ENCODE assay signal across 13 cellular contexts in the genomic region with DNA sequence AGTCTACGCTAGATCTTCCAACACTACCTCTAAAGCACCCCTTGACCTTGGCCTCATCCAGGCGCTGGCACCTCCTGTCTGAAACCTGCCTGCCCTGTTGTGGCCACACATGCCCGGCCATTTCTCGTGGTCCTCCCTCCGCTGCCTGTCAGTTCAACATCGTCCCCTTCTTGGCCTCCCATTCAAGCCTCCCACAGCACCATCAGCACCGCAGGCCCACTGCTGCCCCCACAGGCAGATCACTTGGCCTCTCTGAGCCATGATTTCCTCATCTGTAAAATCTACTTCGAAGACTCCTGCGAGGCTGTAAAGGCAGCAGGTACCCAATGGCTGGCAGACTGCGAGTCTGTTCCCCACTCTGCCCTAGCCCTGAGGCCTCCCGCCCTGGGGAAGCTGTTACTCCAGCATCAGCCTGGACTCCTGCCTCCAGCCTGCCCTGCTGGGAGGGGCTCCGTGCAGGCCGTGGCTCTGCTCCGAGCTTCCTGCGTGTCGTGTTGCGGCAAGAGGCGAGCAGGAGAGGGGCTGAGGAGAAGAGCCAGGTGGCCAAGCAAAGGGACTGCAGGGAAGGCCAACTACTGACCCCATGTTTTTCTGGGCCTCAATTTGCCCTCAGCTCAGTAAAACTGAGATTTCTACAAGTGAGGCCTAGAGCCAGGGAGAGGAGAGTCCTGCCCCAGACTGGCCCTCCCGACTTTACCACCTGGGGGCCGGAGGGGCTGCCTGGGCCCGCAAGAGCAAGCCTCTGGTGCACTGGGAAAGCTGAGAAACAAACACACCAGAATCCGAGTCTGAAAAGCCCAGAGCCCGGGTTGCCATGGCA.
DNase-seq lines count a peak whose midpoint lies in the region; ATAC-seq and TF ChIP-seq lines count a peak whose summit lies in the region.
"Had no signal": no experiment of that assay in that cellular context is flagged by ENCODE, and none has a peak within 500 bp of the region (broad histone marks: within the 10 kb centered on the region; RNA-seq: fewer than 3 reads in every experiment).

No MANE protein-coding gene starts in this region.

- H3K27ac Mint-ChIP-seq in progenitor cell of endocrine pancreas: peak overlapping the region; percentile 42
- no peak overlapping the region for H3K27ac Mint-ChIP-seq in activated naive CD8-positive, alpha-beta T cell treated with anti-CD3 and anti-CD28 coated beads for 36 hours
- H3K27ac Mint-ChIP-seq: CD8-positive, alpha-beta T cell had no signal

- peaks cover 18% of the 10 kb centered on the region for H3K4me1 Mint-ChIP-seq in progenitor cell of endocrine pancreas (ENCODE audit: low read depth)
- peaks cover 6% of the 10 kb centered on the region for H3K4me1 Mint-ChIP-seq in activated naive CD8-positive, alpha-beta T cell treated with anti-CD3 and anti-CD28 coated beads for 36 hours

- H2AFZ ChIP-seq in DND-41 (ENCODE audit: low read depth, low read length): no peak overlapping the region

- H3K36me3 ChIP-seq in DND-41 (ENCODE audit: insufficient read depth, low read length) (peaks cover 8% of the 10 kb centered on the region; the same call in 1 of the 2 replicates), RWPE2 (ENCODE audit: low read depth) (0 out of 2 replicates have a peak, but pooled peaks cover 5% of the 10 kb centered on the region)

- H4K20me1 ChIP-seq in DND-41 (ENCODE audit: insufficient read depth, low read length): no peaks in the 10 kb centered on the region; the same call in 1 of the 2 replicates

- H3K27ac ChIP-seq in DND-41 (ENCODE audit: low read length) (no peak overlapping the region), RWPE2 (ENCODE audit: poor library complexity, severe bottlenecking) (no peak overlapping the region)
- H3K27ac ChIP-seq: stomach had no signal

- no peak for DNase-seq in DND-41
- DNase-seq in RWPE2 (ENCODE audit: low spot score): no peak
- DNase-seq in epithelial cell of proximal tubule (ENCODE audit: low read depth): no peak
- no peak for DNase-seq in progenitor cell of endocrine pancreas (ENCODE audit: low spot score, unreplicated experiment)
- DNase-seq in DMS153 treated with DMSO at 0.1 percent for 48 hours (lab: John Stamatoyannopoulos, UW; ENCODE audit: unreplicated experiment): no peak
- DNase-seq in activated naive CD8-positive, alpha-beta T cell treated with anti-CD3 and anti-CD28 coated beads for 36 hours: no peak
- no peak for DNase-seq in stimulated activated CD4-positive, alpha-beta T cell treated with anti-CD3 and anti-CD28 coated beads, Interleukin-4, amount 100 ng/mL, for 4 hours
- DNase-seq: activated CD8-positive, alpha-beta memory T cell treated with anti-CD3 and anti-CD28 coated beads, Interleukin-2, amount 50 U/mL, for 4 hours; amniotic stem cell; CD8-positive, alpha-beta T cell; NCI-H1092 treated with DMSO at 0.1 percent for 48 hours had no signal

- H3K27me3 Mint-ChIP-seq in progenitor cell of endocrine pancreas: no peaks in the 10 kb centered on the region
- H3K27me3 Mint-ChIP-seq in activated naive CD8-positive, alpha-beta T cell treated with anti-CD3 and anti-CD28 coated beads for 36 hours: no peaks in the 10 kb centered on the region

- H3K27me3 ChIP-seq in DND-41 (ENCODE audit: insufficient read depth, low read length, poor library complexity) (no peaks in the 10 kb centered on the region), RWPE2 (ENCODE audit: insufficient read depth, poor library complexity, severe bottlenecking) (no peaks in the 10 kb centered on the region)
- H3K27me3 ChIP-seq: stomach had no signal

- peaks cover 4% of the 10 kb centered on the region for H3K36me3 Mint-ChIP-seq in progenitor cell of endocrine pancreas (ENCODE audit: insufficient read depth)
- peaks cover 17% of the 10 kb centered on the region for H3K36me3 Mint-ChIP-seq in activated naive CD8-positive, alpha-beta T cell treated with anti-CD3 and anti-CD28 coated beads for 36 hours

- no peaks in the 10 kb centered on the region for H3K4me1 ChIP-seq in DND-41 (ENCODE audit: insufficient read depth, low read length)
- no peaks in the 10 kb centered on the region for H3K4me1 ChIP-seq in RWPE2 (ENCODE audit: insufficient read depth, poor library complexity, severe bottlenecking)

- no peak overlapping the region for H3K4me2 ChIP-seq in DND-41 (ENCODE audit: insufficient read depth, low read length)

- ATAC-seq in DND-41 (ENCODE audit: insufficient read depth, low read depth): no peak
- no peak; the same call in 2 of the 3 replicates for ATAC-seq in RWPE2 (ENCODE audit: low read depth)
- ATAC-seq in HG03097 (IDR thresholded peaks at IDR 0.05; ENCODE audit: low FRiP score, unreplicated experiment): no peak
- ATAC-seq: CD8-positive, alpha-beta T cell had no signal

- no peaks in the 10 kb centered on the region for H3K9me3 ChIP-seq in DND-41 (ENCODE audit: insufficient read depth, low read length, severe bottlenecking)
- H3K9me3 ChIP-seq in RWPE2 (ENCODE audit: severe bottlenecking): no peaks in the 10 kb centered on the region
- H3K9me3 ChIP-seq: stomach had no signal

- peak; percentile 24 for TF ChIP-seq CTCF in DND-41 (IDR thresholded peaks at IDR 0.05; ENCODE audit: borderline replicate concordance, extremely low read depth, low read length, poor library complexity, severe bottlenecking)
- peak; percentile 11 for TF ChIP-seq CTCF in RWPE2 (IDR thresholded peaks at IDR 0.05; ENCODE audit: poor library complexity, severe bottlenecking)
- TF ChIP-seq CTCF in epithelial cell of proximal tubule (conservative IDR thresholded peaks at IDR 0.05; ENCODE audit: low read depth, low read length): peak; percentile 26
- TF ChIP-seq CTCF in progenitor cell of endocrine pancreas (IDR thresholded peaks at IDR 0.05; ENCODE audit: unreplicated experiment): no peak

- no peak overlapping the region for H3K9ac ChIP-seq in DND-41 (ENCODE audit: low read depth, low read length)

- no peaks in the 10 kb centered on the region for H3K79me2 ChIP-seq in DND-41 (ENCODE audit: insufficient read depth, low read length)

- no peak overlapping the region for H3K4me3 Mint-ChIP-seq in progenitor cell of endocrine pancreas (ENCODE audit: low read depth)
- H3K4me3 Mint-ChIP-seq in activated naive CD8-positive, alpha-beta T cell treated with anti-CD3 and anti-CD28 coated beads for 36 hours: no peak overlapping the region
- H3K4me3 Mint-ChIP-seq: CD8-positive, alpha-beta T cell had no signal

- no peaks in the 10 kb centered on the region for H3K9me3 Mint-ChIP-seq in progenitor cell of endocrine pancreas (ENCODE audit: low read depth)
- H3K9me3 Mint-ChIP-seq in activated naive CD8-positive, alpha-beta T cell treated with anti-CD3 and anti-CD28 coated beads for 36 hours: no peaks in the 10 kb centered on the region
- H3K9me3 Mint-ChIP-seq: CD8-positive, alpha-beta T cell had no signal

- H3K4me3 ChIP-seq in DND-41 (ENCODE audit: low read depth in 1 of 2, low read length in 2 of 2) (no peak overlapping the region), RWPE2 (ENCODE audit: severe bottlenecking) (no peak overlapping the region), epithelial cell of proximal tubule (ENCODE audit: low read depth, low read length) (no peak overlapping the region)
- H3K4me3 ChIP-seq: stomach had no signal
